Comparison of ENCODE assay signal across 8 cellular contexts in the genomic region with DNA sequence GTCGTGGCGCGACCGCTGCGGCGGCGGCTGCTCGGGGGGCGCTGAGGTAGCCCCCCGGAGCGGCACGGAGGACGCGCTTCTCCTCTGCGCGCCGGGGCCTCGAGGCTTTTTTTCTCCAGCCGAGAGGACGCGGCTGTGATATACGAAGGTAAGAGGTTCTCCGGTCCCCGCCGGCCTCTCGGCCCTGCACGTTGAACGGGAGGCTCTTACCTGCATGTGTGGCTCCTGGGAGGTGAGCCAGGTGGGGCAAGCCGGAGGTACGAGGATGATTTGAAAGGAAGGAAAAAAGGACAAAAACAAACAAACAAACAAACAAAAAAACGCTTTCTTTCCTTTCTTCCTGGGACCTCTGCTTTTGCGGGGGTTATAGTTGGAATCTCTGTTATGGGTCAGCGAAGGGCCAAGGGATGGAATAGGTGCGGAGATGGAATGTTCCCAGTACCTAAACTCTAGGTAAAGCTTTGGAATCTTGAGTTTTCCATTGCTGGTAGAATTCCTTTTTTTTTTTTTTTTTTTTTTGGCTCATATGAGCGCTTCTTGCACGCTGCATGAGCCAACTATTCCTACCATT. TPM values are rescaled to one million over a fixed set of nuclear protein-coding genes. Genes with fewer than 3 reads are reported as not detected.
A peak's percentile ranks its signal among the peaks of the same experiment; 100 is the strongest.
DNase-seq lines count a peak whose midpoint lies in the region; ATAC-seq and TF ChIP-seq lines count a peak whose summit lies in the region.

No MANE protein-coding gene starts in this region.

- no peaks in the 10 kb centered on the region for H3K36me3 ChIP-seq in BE2C

- no peaks in the 10 kb centered on the region for H3K4me1 ChIP-seq in BE2C

- intact Hi-C loops in activated B cell treated with CpG ODN at 0.5 μM for 24 hours (cut with micrococcal nuclease), result loop anchor here (1.0 kb wide), 1 partner anchor 8 kb away; no protein-coding TSS in a partner anchor

- POLR2A ChIA-PET in activated B cell treated with CpG ODN at 0.5 μM for 24 hours (lab: Charles Lee), result interaction anchor here (0.6 to 2.4 kb wide), 16 partner anchors 17 to 1770 kb away, joined by 3 to 29 read pairs (median 7); a partner anchor contains a TSS

- peaks cover 43% of the 10 kb centered on the region for H3K4me1 Mint-ChIP-seq in activated B cell treated with CpG ODN at 0.5 μM for 24 hours

- H3K9me3 ChIP-seq in BE2C, result no peaks in the 10 kb centered on the region

- TF ChIP-seq CTCF in BE2C (IDR thresholded peaks at IDR 0.05; ENCODE audit: low read depth, low read length), result no peak
- TF ChIP-seq CTCF in activated B cell treated with CpG ODN at 0.5 μM for 24 hours (IDR thresholded peaks at IDR 0.05), result no peak
- TF ChIP-seq CTCF in fibroblast of pulmonary artery (IDR thresholded peaks at IDR 0.05; ENCODE audit: low read length, missing control alignments), result no peak

- H3K4me3 Mint-ChIP-seq in activated B cell treated with CpG ODN at 0.5 μM for 24 hours, result peak overlapping the region; percentile 85

- DNase-seq in BE2C, result no peak
- DNase-seq in activated B cell treated with CpG ODN at 0.5 μM for 24 hours, result no peak
- no peak for DNase-seq in fibroblast of pulmonary artery (ENCODE audit: low read depth)
- DNase-seq in pons (ENCODE audit: low spot score), result peak; percentile 30
- no peak for DNase-seq in NCI-H2029 (lab: John Stamatoyannopoulos, UW)
- no peak for DNase-seq in AG08395 (ENCODE audit: low spot score)

- H3K4me3 ChIP-seq in BE2C (ENCODE audit: low read depth, low read length) (peak overlapping the region; percentile 90), fibroblast of pulmonary artery (replicated peaks; ENCODE audit: low read depth, low read length) (peak overlapping the region; percentile 83)

- peaks cover 3% of the 10 kb centered on the region for H3K36me3 Mint-ChIP-seq in activated B cell treated with CpG ODN at 0.5 μM for 24 hours (ENCODE audit: low read depth)

- CTCF ChIA-PET in activated B cell treated with CpG ODN at 0.5 μM for 24 hours (lab: Charles Lee), result interaction anchor here (1.7 to 7.8 kb wide), 4 partner anchors 57 to 416 kb away, joined by 4 to 138 read pairs (median 4); no protein-coding TSS in a partner anchor

- no peaks in the 10 kb centered on the region for H3K9me3 Mint-ChIP-seq in activated B cell treated with CpG ODN at 0.5 μM for 24 hours

- no peaks in the 10 kb centered on the region for H3K27me3 Mint-ChIP-seq in activated B cell treated with CpG ODN at 0.5 μM for 24 hours

- H3K27ac Mint-ChIP-seq in activated B cell treated with CpG ODN at 0.5 μM for 24 hours, result peak overlapping the region; percentile 63

- no peaks in the 10 kb centered on the region for H3K27me3 ChIP-seq in BE2C

- ATAC-seq in GM19025 (IDR thresholded peaks at IDR 0.05; ENCODE audit: low read depth, unreplicated experiment) (peak; percentile 12), HG03354 (IDR thresholded peaks at IDR 0.05; ENCODE audit: poor library complexity, severe bottlenecking, unreplicated experiment) (peak; percentile 23), activated B cell treated with CpG ODN at 0.5 μM for 24 hours (ENCODE audit: low read depth) (no peak)

RNA-seq across cellular contexts. Expression of a gene that starts 0.6 kb away (rescaled TPM):
- 6.0 TPM for polyA plus RNA-seq in BE2C (2012; ENCODE audit: insufficient read depth, insufficient read length, low read depth)
- total RNA-seq in activated B cell treated with CpG ODN at 0.5 μM for 24 hours, result 28.8 and 41.2 TPM in 2 replicates
